Comparison of ENCODE assay signal across 1 cellular context in genomic region chr19:32669205-32669785, GRCh38.
TF ChIP-seq lines count a peak whose summit lies in the region.

No MANE protein-coding gene starts in this region.

TF ChIP-seq in SK-N-SH treated with all-trans-retinoic acid at 6 μM for 48 hours, 23 proteins besides CTCF, POLR2A, EP300 and RAD21 (continued from another document):
- TF ChIP-seq ZFP3 (CRISPR knock-in tag; IDR thresholded peaks at IDR 0.05) = no peak
- no peak for TF ChIP-seq TOX (CRISPR knock-in tag; IDR thresholded peaks at IDR 0.05; ENCODE audit: borderline replicate concordance)
- TF ChIP-seq ARNTL (CRISPR knock-in tag; IDR thresholded peaks at IDR 0.05; ENCODE audit: borderline replicate concordance, low read depth) = no peak
- TF ChIP-seq TCF4 (CRISPR knock-in tag; IDR thresholded peaks at IDR 0.05; ENCODE audit: borderline replicate concordance) = no peak
- no peak for TF ChIP-seq GLIS3 (CRISPR knock-in tag; IDR thresholded peaks at IDR 0.05)
